Comparison of ENCODE assay signal across 8 cellular contexts in genomic region chr16:29790183-29790948, GRCh38.
A peak's percentile ranks its signal among the peaks of the same experiment; 100 is the strongest.
DNase-seq lines count a peak whose midpoint lies in the region; ATAC-seq lines count a peak whose summit lies in the region.

TSS of gene KIF22 (plus strand) at chr16:29790751. CDS start at chr16:29790760, 9 bp downstream.

- H3K9me3 Mint-ChIP-seq in central memory CD8-positive, alpha-beta T cell, result no peaks in the 10 kb centered on the region

- no peaks in the 10 kb centered on the region for H3K27me3 Mint-ChIP-seq in central memory CD8-positive, alpha-beta T cell

- DNase-seq in AML-193 (lab: John Stamatoyannopoulos, UW), result peak; percentile 95 to 98
- peak; percentile 96 to 99 for DNase-seq in NCI-H446 (lab: John Stamatoyannopoulos, UW)
- peak; percentile 100 for DNase-seq in activated CD4-positive, CD25-positive, alpha-beta regulatory T cell treated with anti-CD3 and anti-CD28 coated beads, Interleukin-2, amount 50 U/mL, for 16 hours (ENCODE audit: low read depth, low spot score)
- DNase-seq in central memory CD8-positive, alpha-beta T cell (ENCODE audit: low spot score in 2 of 2), result peak; percentile 99 to 100
- peak; percentile 99 for DNase-seq in iris pigment epithelial cell (ENCODE audit: low read depth)
- peak; percentile 100 for DNase-seq in stimulated activated CD4-positive, alpha-beta T cell treated with anti-CD3 and anti-CD28 coated beads, Interleukin-12 subunit alpha, Interleukin-12 subunit beta, amount 100 ng/mL, for 4 hours

- peak within 1 kb of the TSS; percentile 97 for H3K4me3 Mint-ChIP-seq in central memory CD8-positive, alpha-beta T cell

- ATAC-seq in GM19035 (IDR thresholded peaks at IDR 0.05; ENCODE audit: unreplicated experiment) (peak; percentile 92), HG03354 (IDR thresholded peaks at IDR 0.05; ENCODE audit: poor library complexity, severe bottlenecking, unreplicated experiment) (peak; percentile 93)
- ATAC-seq in central memory CD8-positive, alpha-beta T cell (replicated peaks; ENCODE audit: extremely low read depth, poor library complexity, severe bottlenecking), result peak; percentile 90

- H3K27ac Mint-ChIP-seq in central memory CD8-positive, alpha-beta T cell (ENCODE audit: low read depth), result peak within 1 kb of the TSS; percentile 92

- H3K36me3 Mint-ChIP-seq in central memory CD8-positive, alpha-beta T cell (ENCODE audit: insufficient read depth), result peaks cover 13% of the 10 kb centered on the region

- H3K4me1 Mint-ChIP-seq in central memory CD8-positive, alpha-beta T cell, result peaks cover 46% of the 10 kb centered on the region

Comparison
In these comparisons a context has a peak if more than half of its experiments do, and no peak if none do; other contexts are left out.
1. Peak in every context shown above with its lines: DNase-seq and ATAC-seq.